Comparison of ENCODE assay signal across 11 cellular contexts in genomic region chr19:49441960-49442350, GRCh38. TPM values are rescaled to one million over a fixed set of nuclear protein-coding genes. Genes with fewer than 3 reads are reported as not detected.
DNase-seq lines count a peak whose midpoint lies in the region; ATAC-seq and TF ChIP-seq lines count a peak whose summit lies in the region.
"Had no signal": no experiment of that assay in that cellular context is flagged by ENCODE, and none has a peak within 500 bp of the region (broad histone marks: within the 10 kb centered on the region; RNA-seq: fewer than 3 reads in every experiment).

No MANE protein-coding gene starts in this region.

- no peaks in the 10 kb centered on the region for H3K9me2 ChIP-seq in PC-9 (ENCODE audit: insufficient read depth)

- H3K4me1 Mint-ChIP-seq in T-helper 1 cell treated with Interleukin-12 subunit alpha and Interleukin-12 subunit beta and Interleukin-4 antibody, amounts not matched to agents 30 μg/mL and 1 μg/mL, for 36 hours (ENCODE audit: low read depth), result peaks cover 39% of the 10 kb centered on the region

- H3K27ac Mint-ChIP-seq in T-helper 1 cell treated with Interleukin-12 subunit alpha and Interleukin-12 subunit beta and Interleukin-4 antibody, amounts not matched to agents 30 μg/mL and 1 μg/mL, for 36 hours, result peak overlapping the region; percentile 73

- DNase-seq in T-helper 1 cell, result no peak
- DNase-seq in PC-9, result no peak
- DNase-seq in epidermal melanocyte (ENCODE audit: insufficient read length, low spot score), result peak; percentile 20
- DNase-seq in smooth muscle cell (lab: John Stamatoyannopoulos, UW; ENCODE audit: unreplicated experiment), result no peak
- DNase-seq in caudate nucleus (lab: John Stamatoyannopoulos, UW), result no peak
- no peak for DNase-seq in NCI-H526 (lab: John Stamatoyannopoulos, UW)

- peaks cover 7% of the 10 kb centered on the region for H3K36me3 Mint-ChIP-seq in T-helper 1 cell treated with Interleukin-12 subunit alpha and Interleukin-12 subunit beta and Interleukin-4 antibody, amounts not matched to agents 30 μg/mL and 1 μg/mL, for 36 hours (ENCODE audit: low read depth)

- POLR2A ChIA-PET in PC-9 (lab: Charles Lee; ENCODE audit: unreplicated experiment), result interaction anchor here (0.6 kb wide), 1 partner anchor 9 kb away, joined by 6 read pairs; no protein-coding TSS in a partner anchor

- H3K4me3 Mint-ChIP-seq in T-helper 1 cell treated with Interleukin-12 subunit alpha and Interleukin-12 subunit beta and Interleukin-4 antibody, amounts not matched to agents 30 μg/mL and 1 μg/mL, for 36 hours, result peak overlapping the region; percentile 83

- H3K4me2 ChIP-seq in PC-9 (peak overlapping the region; percentile 89; the same call in 1 of the 2 replicates), smooth muscle cell (peak overlapping the region; percentile 96)

- H3K27ac ChIP-seq in PC-9 (no peak overlapping the region), smooth muscle cell (ENCODE audit: low read depth) (no peak overlapping the region), caudate nucleus (ENCODE audit: low read depth, low read length) (no peak overlapping the region)

- peaks cover 40% of the 10 kb centered on the region for H3K27me3 ChIP-seq in PC-9 (ENCODE audit: insufficient read depth, low read depth)
- peaks cover 55% of the 10 kb centered on the region for H3K27me3 ChIP-seq in smooth muscle cell (ENCODE audit: low read depth)

- no peaks in the 10 kb centered on the region for H3K79me2 ChIP-seq in PC-9 (ENCODE audit: low read depth)
- H3K79me2 ChIP-seq in smooth muscle cell (ENCODE audit: low read depth), result no peaks in the 10 kb centered on the region

- H3K9me3 ChIP-seq in PC-9 (ENCODE audit: insufficient read depth, low read depth) (no peaks in the 10 kb centered on the region), smooth muscle cell (replicated peaks; ENCODE audit: low read depth) (no peaks in the 10 kb centered on the region)

- no TSS peak for BruUV-seq in PC-9 (replicated peaks; lab: Mats Ljungman, UMichigan)

- no peak overlapping the region for H2AFZ ChIP-seq in PC-9
- H2AFZ ChIP-seq in smooth muscle cell (ENCODE audit: low read depth), result no peak overlapping the region

- intact Hi-C loops in PC-9 (cut with micrococcal nuclease; ENCODE audit: unreplicated experiment), result loop anchor here (10.0 kb wide), 1 partner anchor 177 kb away; no protein-coding TSS in a partner anchor

- 25% methylated on average over 14 of the region's 14 CpGs for WGBS in smooth muscle cell (ENCODE audit: low lambda C conversion rate)

- no peaks in the 10 kb centered on the region for H3K9me3 Mint-ChIP-seq in T-helper 1 cell treated with Interleukin-12 subunit alpha and Interleukin-12 subunit beta and Interleukin-4 antibody, amounts not matched to agents 30 μg/mL and 1 μg/mL, for 36 hours

- H4K20me1 ChIP-seq in PC-9 (ENCODE audit: insufficient read depth) (no peaks in the 10 kb centered on the region), smooth muscle cell (ENCODE audit: low read depth) (no peaks in the 10 kb centered on the region)

- H3K4me3 ChIP-seq in PC-9 (peak overlapping the region; percentile 83; the same call in 1 of the 2 replicates), smooth muscle cell (peak overlapping the region; percentile 76)

- H3K27me3 Mint-ChIP-seq in T-helper 1 cell treated with Interleukin-12 subunit alpha and Interleukin-12 subunit beta and Interleukin-4 antibody, amounts not matched to agents 30 μg/mL and 1 μg/mL, for 36 hours (ENCODE audit: low read depth), result peaks cover 56% of the 10 kb centered on the region

- no peak overlapping the region for H3K9ac ChIP-seq in smooth muscle cell (ENCODE audit: low read depth)

- H3F3A ChIP-seq in PC-9 (ENCODE audit: insufficient read depth, low read depth), result peaks cover 43% of the 10 kb centered on the region
- H3F3A ChIP-seq in smooth muscle cell (ENCODE audit: low read depth), result peaks cover 8% of the 10 kb centered on the region

- no peak for TF ChIP-seq CTCF in PC-9 (conservative IDR thresholded peaks at IDR 0.05)
- no peak for TF ChIP-seq CTCF in smooth muscle cell (IDR thresholded peaks at IDR 0.05; ENCODE audit: borderline replicate concordance, insufficient read depth, poor library complexity, severe bottlenecking)

- H3K36me3 ChIP-seq in PC-9 (ENCODE audit: low read depth) (no peaks in the 10 kb centered on the region; the same call in 1 of the 2 replicates), smooth muscle cell (ENCODE audit: low read depth) (no peaks in the 10 kb centered on the region)

- CTCF ChIA-PET in PC-9 (lab: Charles Lee), result interaction anchor here (0.6 kb wide), 2 partner anchors 278 to 314 kb away, joined by 7 to 9 read pairs; no protein-coding TSS in a partner anchor

- H3K4me1 ChIP-seq in PC-9 (replicated peaks; ENCODE audit: insufficient read depth), result peaks cover 9% of the 10 kb centered on the region; the same call in 1 of the 2 replicates
- H3K4me1 ChIP-seq in smooth muscle cell (ENCODE audit: low read depth), result peaks cover 6% of the 10 kb centered on the region

- no peak for ATAC-seq in GM21423 (IDR thresholded peaks at IDR 0.05; ENCODE audit: unreplicated experiment)

RNA-seq across cellular contexts. Expression of gene SLC17A7, which starts 0.6 kb away (rescaled TPM):
- total RNA-seq in PC-9 (2021) (0.68 and 0.70 TPM in 2 replicates), smooth muscle cell (0.04 and 0.54 TPM in 2 replicates)
- polyA plus RNA-seq in smooth muscle cell, result 0.39 TPM in 1 of 2 replicates, not detected in the other
- total RNA-seq: NCI-H460 had no signal

RNA-seq across cellular contexts. Expression of gene PIH1D1, which starts 9.7 kb away (rescaled TPM):
- total RNA-seq in PC-9 (2021) (156 and 184 TPM in 2 replicates), smooth muscle cell (54.7 and 77.1 TPM in 2 replicates)
- polyA plus RNA-seq in smooth muscle cell, result 84.9 and 89.8 TPM in 2 replicates

RNA-seq across cellular contexts. Expression of gene ALDH16A1, which starts 11.1 kb away (rescaled TPM):
- total RNA-seq in PC-9 (2021) (40.9 and 66.8 TPM in 2 replicates), smooth muscle cell (10.5 and 18.6 TPM in 2 replicates)
- polyA plus RNA-seq in smooth muscle cell, result 24.6 and 24.7 TPM in 2 replicates

RNA-seq across cellular contexts. Expression of gene GFY, which starts 16.8 kb away (rescaled TPM):
- total RNA-seq in PC-9 (2021) (not detected in 2 replicates), smooth muscle cell (not detected in 2 replicates)
- polyA plus RNA-seq in smooth muscle cell, result not detected in 2 replicates
- total RNA-seq: dermis microvascular lymphatic vessel endothelial cell, kidney, NCI-H460 had no signal

RNA-seq across cellular contexts. Expression of gene PTH2, which starts 18.7 kb away (rescaled TPM):
- not detected in 2 replicates for total RNA-seq in PC-9 (2021)
- total RNA-seq in smooth muscle cell, result not detected in 2 replicates
- polyA plus RNA-seq in smooth muscle cell, result not detected in 2 replicates
- total RNA-seq: dermis microvascular lymphatic vessel endothelial cell, kidney, NCI-H460 had no signal
